8 cellular contexts compared by ENCODE assay signal in genomic region chr3:143972495-143973351, GRCh38. TPM values are rescaled to one million over a fixed set of nuclear protein-coding genes. Genes with fewer than 3 reads are reported as not detected.
DNase-seq lines count a peak whose midpoint lies in the region; ATAC-seq and TF ChIP-seq lines count a peak whose summit lies in the region.

No MANE protein-coding gene starts in this region.

- H3K9me3 Mint-ChIP-seq in type B pancreatic cell = no peaks in the 10 kb centered on the region

- H3K4me3 ChIP-seq in heart right ventricle = peak overlapping the region; percentile 71 to 98 (median 86)

- H3K4me3 Mint-ChIP-seq in type B pancreatic cell = peak overlapping the region; percentile 94

- ATAC-seq in HG02678 (IDR thresholded peaks at IDR 0.05; ENCODE audit: unreplicated experiment) (peak; percentile 30), heart right ventricle (peak; percentile 20 to 67 (median 35))

- peaks cover 0 to 48% (median 25%) of the 10 kb centered on the region in 9 donors for H3K4me1 ChIP-seq in heart right ventricle

- H3K27ac ChIP-seq in heart right ventricle = peak overlapping the region; percentile 85 to 97 (median 96)

- H3K27ac Mint-ChIP-seq in type B pancreatic cell = peak overlapping the region; percentile 86

- no peaks in the 10 kb centered on the region for H3K36me3 Mint-ChIP-seq in type B pancreatic cell

- H3K4me1 Mint-ChIP-seq in type B pancreatic cell (ENCODE audit: unreplicated experiment) = peaks cover 12% of the 10 kb centered on the region

- 0 to 1% methylated on average over 89 of the region's 89 CpGs for WGBS in heart right ventricle, 2 donors

- H3K9me3 ChIP-seq in heart right ventricle = no peaks in the 10 kb centered on the region

- no peaks in the 10 kb centered on the region for H3K27me3 ChIP-seq in heart right ventricle

- peak; percentile 57 for TF ChIP-seq CTCF in GM12874 (IDR thresholded peaks at IDR 0.05; ENCODE audit: insufficient read depth, low read depth, low read length)
- peak in 8 of 9 donors; percentile 28 to 62 (median 54) for TF ChIP-seq CTCF in heart right ventricle (IDR thresholded peaks at IDR 0.05)
- TF ChIP-seq CTCF in type B pancreatic cell (conservative IDR thresholded peaks at IDR 0.05) = peak; percentile 69

- intact Hi-C loops in heart right ventricle (cut with DNase I) = loop anchor here in 2 of 10 donors (5.0 to 10.0 kb wide), 3 partner anchors 295 to 1398 kb away; partner anchors contain the start of gene ATR (in 1 of the 2)

- H3K36me3 ChIP-seq in heart right ventricle = no peaks in the 10 kb centered on the region

- peaks cover 3% of the 10 kb centered on the region for H3K27me3 Mint-ChIP-seq in type B pancreatic cell

- peak; percentile 37 for DNase-seq in NCI-H1092 treated with DMSO at 0.1 percent for 48 hours (lab: John Stamatoyannopoulos, UW)
- peak; percentile 51 to 64 for DNase-seq in SW 1271 (lab: John Stamatoyannopoulos, UW)
- DNase-seq in amniotic epithelial cell (ENCODE audit: low read depth) = peak; percentile 85
- peak; percentile 69 to 75 for DNase-seq in heart right ventricle
- peak; percentile 93 for DNase-seq in pons (ENCODE audit: low spot score)
- DNase-seq in type B pancreatic cell (ENCODE audit: extremely low spot score, unreplicated experiment) = peak; percentile 82

RNA-seq across cellular contexts. Expression of gene DIPK2A, which starts 1.1 kb away (rescaled TPM):
- total RNA-seq in heart right ventricle = 10 to 100 TPM in 2 of 10 donors, 1 to 10 TPM in 8; 5.2 to 15.0 (median 7.8) TPM
- 1 to 10 TPM; 2.9 to 3.4 TPM for polyA plus RNA-seq in heart right ventricle
- 30.3 and 32.1 TPM in 2 replicates for total RNA-seq in type B pancreatic cell (ENCODE audit: low replicate concordance)

Comparison
In these comparisons a context has a peak if more than half of its experiments do, and no peak if none do; other contexts are left out.
1. Peak in every context shown above with its lines: DNase-seq, ATAC-seq, H3K4me3 ChIP-seq and H3K27ac ChIP-seq.
2. DNase-seq: peak in every context shown above with its lines; median percentile 93 in pons; 85 in amniotic epithelial cell; 82 in type B pancreatic cell; 72 in heart right ventricle; 58 in SW 1271; 37 in NCI-H1092 treated with DMSO at 0.1 percent for 48 hours.